ENCODE assay signal across 2 cellular contexts in genomic region chr11:66966351-66966750, GRCh38.
TF ChIP-seq lines count a peak whose summit lies in the region.

No MANE protein-coding gene starts in this region.

TF ChIP-seq in A549, 52 proteins besides CTCF, POLR2A, EP300 and RAD21:
- TF ChIP-seq ESRRA (IDR thresholded peaks at IDR 0.05; ENCODE audit: borderline replicate concordance, low read length) (no peak), MAZ (IDR thresholded peaks at IDR 0.05; ENCODE audit: borderline replicate concordance, low read depth, low read length) (no peak), HDAC2 (IDR thresholded peaks at IDR 0.05) (no peak), E2F6 (IDR thresholded peaks at IDR 0.05; ENCODE audit: borderline replicate concordance, low read depth) (no peak)

TF ChIP-seq in K562, 482 proteins besides CTCF, POLR2A, EP300 and RAD21:
- TF ChIP-seq ZNF512 (tag; IDR thresholded peaks at IDR 0.05) (no peak), RAD51 (IDR thresholded peaks at IDR 0.05; ENCODE audit: borderline replicate concordance, low read depth) (no peak), ZEB2 (IDR thresholded peaks at IDR 0.05) (no peak), ZNF592 (IDR thresholded peaks at IDR 0.05) (peak; percentile 45; the same call in 1 of the 2 replicates), STAT5B (CRISPR knock-in tag; IDR thresholded peaks at IDR 0.05) (no peak), SMARCE1 (IDR thresholded peaks at IDR 0.05) (0 out of 2 replicates have a peak, but pooled peaks have one; percentile 5), DDX20 (tag; IDR thresholded peaks at IDR 0.05; ENCODE audit: low read depth) (no peak), SIX5 (IDR thresholded peaks at IDR 0.05; ENCODE audit: borderline replicate concordance in 1 of 2, insufficient read depth in 1 of 2, low read depth in 1 of 2, low read length in 2 of 2) (no peak), MAX (CRISPR knock-in tag; IDR thresholded peaks at IDR 0.05) (no peak), ZNF407 (IDR thresholded peaks at IDR 0.05; ENCODE audit: low read depth) (no peak), CEBPG (CRISPR knock-in tag; IDR thresholded peaks at IDR 0.05) (no peak), CEBPG (tag; conservative IDR thresholded peaks at IDR 0.05 in 1 of 2, IDR thresholded peaks at IDR 0.05 in 1 of 2) (no peak), PTBP1 (IDR thresholded peaks at IDR 0.05; ENCODE audit: low read depth, low read length) (no peak), UBTF (IDR thresholded peaks at IDR 0.05; ENCODE audit: borderline replicate concordance in 1 of 2, low read depth in 2 of 2, low read length in 2 of 2) (no peak), NFRKB (IDR thresholded peaks at IDR 0.05; ENCODE audit: low read depth) (0 out of 2 replicates have a peak, but pooled peaks have one; percentile 28), CCNT2 (IDR thresholded peaks at IDR 0.05; ENCODE audit: borderline replicate concordance, extremely low read depth, insufficient read length, low read depth, low read length) (no peak), YY1 (IDR thresholded peaks at IDR 0.05; ENCODE audit: borderline replicate concordance in 1 of 3, control insufficient read depth in 1 of 3, extremely low read depth in 1 of 3, insufficient read depth in 3 of 3, insufficient read length in 1 of 3, insufficient replicate concordance in 2 of 3, low read depth in 1 of 3, low read length in 2 of 3) (peak in 1 of 3 experiments; percentile 79), ZNF316 (IDR thresholded peaks at IDR 0.05) (peak; percentile 31; the same call in 1 of the 2 replicates)
TF ChIP-seq in K562: peak in this region for 5.
